ENCODE assay signal across 9 cellular contexts in the genomic region with DNA sequence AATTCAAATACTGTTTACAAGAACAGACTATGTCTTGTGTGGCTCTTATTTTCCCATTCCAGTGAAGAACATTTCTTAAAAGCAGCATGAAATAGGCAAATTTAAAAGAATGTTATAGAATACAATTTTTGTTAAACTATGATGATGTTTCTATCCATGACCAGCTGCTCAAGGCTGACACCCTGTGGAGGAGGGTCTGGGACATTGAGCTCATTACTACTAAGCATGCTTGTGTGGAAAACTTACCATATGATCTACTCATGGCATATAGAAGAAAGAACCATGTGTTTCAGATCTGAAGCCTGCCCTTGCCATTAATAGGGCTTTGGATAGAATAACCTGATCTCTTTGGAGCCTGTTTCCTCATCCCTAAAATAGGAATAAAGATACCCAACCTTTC.
DNase-seq lines count a peak whose midpoint lies in the region; ATAC-seq, FAIRE-seq and TF ChIP-seq lines count a peak whose summit lies in the region.
"Had no signal": no experiment of that assay in that cellular context is flagged by ENCODE, and none has a peak within 500 bp of the region (broad histone marks: within the 10 kb centered on the region; RNA-seq: fewer than 3 reads in every experiment).

No MANE protein-coding gene starts in this region.

- TF ChIP-seq RAD21 in A549 (conservative IDR thresholded peaks at IDR 0.05 in 1 of 2, IDR thresholded peaks at IDR 0.05 in 1 of 2): peak; percentile 23 to 48; a peak in 2 of 5 replicates

- no peak overlapping the region for H3K4me3 ChIP-seq in A549
- H3K4me3 ChIP-seq in HAP-1: no peak overlapping the region

- H3K27ac ChIP-seq in A549: no peak overlapping the region

- TF ChIP-seq EP300 in A549 (IDR thresholded peaks at IDR 0.05): no peak

- CTCF ChIA-PET in A549 (lab: Yijun Ruan, JAX): interaction anchor here (0.5 to 1.3 kb wide), 3 partner anchors 13 to 125 kb away, joined by 3 to 5 read pairs (median 3); no protein-coding TSS in a partner anchor

- H3K36me3 ChIP-seq in HAP-1 (replicated peaks): no peaks in the 10 kb centered on the region

- in situ Hi-C loops in HAP-1 (cut with MboI; ENCODE audit: low sequenced_read_pairs): no loop called here

- no peak for TF ChIP-seq POLR2A in A549 (IDR thresholded peaks at IDR 0.05; ENCODE audit: low read length)

- H3K4me1 ChIP-seq in A549 (no peaks in the 10 kb centered on the region), HAP-1 (no peaks in the 10 kb centered on the region; the same call in 1 of the 2 replicates)

- peak in 1 of 2 experiments; percentile 62; a peak in 2 of 6 replicates for ATAC-seq in A549
- no peak for ATAC-seq in GM18502 (IDR thresholded peaks at IDR 0.05; ENCODE audit: poor library complexity, unreplicated experiment)

- POLR2A ChIA-PET in A549 (lab: Yijun Ruan, JAX): no interaction called here

- no peak for FAIRE-seq in A549 (lab: Jason Lieb, UNC)

- H3K4me2 ChIP-seq in A549: no peak overlapping the region

- peak in 1 of 2 experiments; percentile 33 for DNase-seq in A549 (ENCODE audit: low read depth in 1 of 2, low spot score in 1 of 2)
- DNase-seq in HAP-1 (ENCODE audit: low spot score in 2 of 2): peak; percentile 22 to 25
- peak; percentile 42 for DNase-seq in OCI-M1 (lab: John Stamatoyannopoulos, UW)
- peak; percentile 21 for DNase-seq in fibroblast of peridontal ligament (ENCODE audit: extremely low read depth)
- no peak for DNase-seq in middle frontal gyrus (ENCODE audit: extremely low spot score, low spot score)
- no peak for DNase-seq in inferior parietal cortex (ENCODE audit: extremely low spot score)
- DNase-seq in germinal center (ENCODE audit: low spot score): no peak
- DNase-seq: GF-D8 had no signal

- H3K9me3 ChIP-seq in A549 (no peaks in the 10 kb centered on the region), HAP-1 (no peaks in the 10 kb centered on the region)

- peak; percentile 42; the same call in 2 of the 3 replicates for TF ChIP-seq CTCF in A549 (IDR thresholded peaks at IDR 0.05)

- no peaks in the 10 kb centered on the region for H3K27me3 ChIP-seq in HAP-1 (ENCODE audit: low read depth)

TF ChIP-seq in A549, 52 proteins besides CTCF, POLR2A, EP300 and RAD21:
- TF ChIP-seq RARB (CRISPR knock-in tag; IDR thresholded peaks at IDR 0.05): no peak
- no peak for TF ChIP-seq RFX5 (IDR thresholded peaks at IDR 0.05)
- TF ChIP-seq NPAS2 (CRISPR knock-in tag; IDR thresholded peaks at IDR 0.05; ENCODE audit: borderline replicate concordance): no peak
- no peak for TF ChIP-seq CEBPB (IDR thresholded peaks at IDR 0.05)
- TF ChIP-seq JUNB (IDR thresholded peaks at IDR 0.05): no peak
- TF ChIP-seq, protein P1, sequence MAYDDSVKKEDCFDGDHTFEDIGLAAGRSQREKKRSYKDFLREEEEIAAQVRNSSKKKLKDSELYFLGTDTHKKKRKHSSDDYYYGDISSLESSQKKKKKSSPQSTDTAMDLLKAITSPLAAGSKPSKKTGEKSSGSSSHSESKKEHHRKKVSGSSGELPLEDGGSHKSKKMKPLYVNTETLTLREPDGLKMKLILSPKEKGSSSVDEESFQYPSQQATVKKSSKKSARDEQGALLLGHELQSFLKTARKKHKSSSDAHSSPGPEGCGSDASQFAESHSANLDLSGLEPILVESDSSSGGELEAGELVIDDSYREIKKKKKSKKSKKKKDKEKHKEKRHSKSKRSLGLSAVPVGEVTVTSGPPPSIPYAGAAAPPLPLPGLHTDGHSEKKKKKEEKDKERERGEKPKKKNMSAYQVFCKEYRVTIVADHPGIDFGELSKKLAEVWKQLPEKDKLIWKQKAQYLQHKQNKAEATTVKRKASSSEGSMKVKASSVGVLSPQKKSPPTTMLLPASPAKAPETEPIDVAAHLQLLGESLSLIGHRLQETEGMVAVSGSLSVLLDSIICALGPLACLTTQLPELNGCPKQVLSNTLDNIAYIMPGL (CRISPR knock-in tag; IDR thresholded peaks at IDR 0.05; ENCODE audit: borderline replicate concordance): no peak
- TF ChIP-seq RCOR1 (IDR thresholded peaks at IDR 0.05; ENCODE audit: low read depth, low read length): no peak
- peak; percentile 38; the same call in 2 of the 3 replicates for TF ChIP-seq SMC3 (IDR thresholded peaks at IDR 0.05)
TF ChIP-seq in A549: peak in this region for 1.

Comparison
In these comparisons a context has a peak if more than half of its experiments do, and no peak if none do; other contexts are left out.
1. DNase-seq: peak in HAP-1 (2 of 2), OCI-M1 (single experiment) and fibroblast of peridontal ligament (single experiment); none in middle frontal gyrus (single experiment), inferior parietal cortex (single experiment) and germinal center (single experiment).